ENCODE assay signal across 8 cellular contexts in the genomic region with DNA sequence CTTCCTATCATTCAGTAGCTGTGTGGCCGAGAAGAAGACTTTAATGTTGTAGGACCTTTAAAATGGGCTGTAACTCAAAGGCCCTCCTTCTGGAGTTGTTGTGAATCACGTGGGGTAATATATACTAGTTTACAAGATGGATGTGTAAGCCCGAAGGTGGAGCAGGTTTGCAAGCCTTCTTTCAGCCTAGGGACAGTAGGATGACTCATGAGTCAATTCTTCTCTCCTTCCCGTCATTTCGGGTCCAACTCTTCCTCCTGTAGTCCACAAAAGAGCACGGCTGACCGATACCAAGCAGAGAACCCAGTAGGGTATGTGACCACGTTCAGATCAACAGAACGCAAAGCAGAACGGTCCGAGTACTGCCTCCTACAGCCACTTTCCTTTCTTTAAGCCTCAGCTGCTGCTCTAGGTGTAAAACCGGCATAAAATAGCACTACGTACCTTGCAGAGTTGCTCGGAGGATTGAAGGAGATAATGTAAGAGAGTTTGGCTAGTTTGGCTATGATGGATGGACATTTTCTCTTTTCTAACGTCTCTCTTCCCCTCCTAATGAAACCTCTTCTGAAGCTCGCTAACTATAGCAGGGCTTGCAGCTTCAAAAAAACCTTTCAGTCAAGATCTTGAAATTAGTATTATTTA. TPM values are rescaled to one million over a fixed set of nuclear protein-coding genes. Genes with fewer than 3 reads are reported as not detected.
DNase-seq lines count a peak whose midpoint lies in the region; ATAC-seq and TF ChIP-seq lines count a peak whose summit lies in the region.

No MANE protein-coding gene starts in this region.

- peak overlapping the region; percentile 94 for H3K27ac Mint-ChIP-seq in neural progenitor cell

- H3K36me3 ChIP-seq in fibroblast of lung (ENCODE audit: control insufficient read depth, insufficient read depth, low read length) (no peaks in the 10 kb centered on the region), neural progenitor cell (no peaks in the 10 kb centered on the region)

- TF ChIP-seq CTCF in AG09309 (IDR thresholded peaks at IDR 0.05; ENCODE audit: control insufficient read depth, insufficient read depth, low read depth, low read length, missing control alignments), result no peak
- peak in 1 of 2 donors; percentile 16 for TF ChIP-seq CTCF in fibroblast of lung (conservative IDR thresholded peaks at IDR 0.05 in 1 of 2, IDR thresholded peaks at IDR 0.05 in 1 of 2; ENCODE audit: low read depth in 1 of 2, low read length in 2 of 2)
- TF ChIP-seq CTCF in neural progenitor cell (IDR thresholded peaks at IDR 0.05), result no peak

- H3K27me3 Mint-ChIP-seq in neural progenitor cell (ENCODE audit: insufficient read depth, low read depth), result peaks cover 7% of the 10 kb centered on the region

- peak overlapping the region; percentile 97 for H3K4me3 Mint-ChIP-seq in neural progenitor cell

- peak overlapping the region; percentile 5 for H3K9ac ChIP-seq in fibroblast of lung (ENCODE audit: insufficient read depth, low read length)
- H3K9ac ChIP-seq in neural progenitor cell, result no peak overlapping the region

- peak; percentile 17 for ATAC-seq in GM18520 (IDR thresholded peaks at IDR 0.05; ENCODE audit: unreplicated experiment)
- ATAC-seq in HG03103 (IDR thresholded peaks at IDR 0.05; ENCODE audit: low read depth, unreplicated experiment), result peak; percentile 27
- no peak for ATAC-seq in HG03095 (IDR thresholded peaks at IDR 0.05; ENCODE audit: unreplicated experiment)

- peaks cover 3% of the 10 kb centered on the region for H3K36me3 Mint-ChIP-seq in neural progenitor cell

- no peaks in the 10 kb centered on the region for H3K4me1 ChIP-seq in fibroblast of lung (ENCODE audit: control insufficient read depth, extremely low read depth, insufficient read depth, low read length)
- peaks cover 11% of the 10 kb centered on the region for H3K4me1 ChIP-seq in neural progenitor cell

- H4K20me1 ChIP-seq in fibroblast of lung (ENCODE audit: control insufficient read depth, extremely low read depth, insufficient read depth, low read length) (no peaks in the 10 kb centered on the region), neural progenitor cell (ENCODE audit: low read depth) (peaks cover 21% of the 10 kb centered on the region)

- H3K4me1 Mint-ChIP-seq in neural progenitor cell, result peaks cover 28% of the 10 kb centered on the region

- peak overlapping the region; percentile 91 for H3K4me2 ChIP-seq in fibroblast of lung (ENCODE audit: extremely low read depth, insufficient read depth, low read length)
- H3K4me2 ChIP-seq in neural progenitor cell, result peak overlapping the region; percentile 97

- no peaks in the 10 kb centered on the region for H3K9me3 Mint-ChIP-seq in neural progenitor cell

- peak overlapping the region; percentile 33 for H3K27ac ChIP-seq in fibroblast of lung (ENCODE audit: insufficient read depth, low read length)
- H3K27ac ChIP-seq in neural progenitor cell, result no peak overlapping the region

- DNase-seq in AG09309 (ENCODE audit: low read depth), result no peak
- peak; percentile 57 to 73 for DNase-seq in NOMO-1 (lab: John Stamatoyannopoulos, UW; ENCODE audit: unreplicated experiment in 2 of 2)
- DNase-seq in activated CD8-positive, alpha-beta memory T cell treated with anti-CD3 and anti-CD28 coated beads, Interleukin-2, amount 50 U/mL, for 4 hours, result peak; percentile 41
- peak; percentile 58 to 61 for DNase-seq in fibroblast of lung (ENCODE audit: low read depth in 2 of 2)
- DNase-seq in neural progenitor cell (ENCODE audit: low spot score), result peak; percentile 33

- H3K27me3 ChIP-seq in fibroblast of lung (ENCODE audit: control insufficient read depth, insufficient read depth, low read length) (no peaks in the 10 kb centered on the region), neural progenitor cell (no peaks in the 10 kb centered on the region)

- H3K79me2 ChIP-seq in fibroblast of lung (ENCODE audit: control insufficient read depth, insufficient read depth, low read length) (peaks cover 33% of the 10 kb centered on the region), neural progenitor cell (ENCODE audit: low read depth) (peaks cover 35% of the 10 kb centered on the region)

- H2AFZ ChIP-seq in fibroblast of lung (ENCODE audit: low read length) (peak overlapping the region; percentile 96), neural progenitor cell (replicated peaks) (peak overlapping the region; percentile 75)

- H3K9me3 ChIP-seq in fibroblast of lung (ENCODE audit: control insufficient read depth, insufficient read depth, low read depth, low read length), result no peaks in the 10 kb centered on the region
- H3K9me3 ChIP-seq in neural progenitor cell (ENCODE audit: low read depth), result no peaks in the 10 kb centered on the region

- H3F3A ChIP-seq in neural progenitor cell (ENCODE audit: low read depth), result peaks cover 39% of the 10 kb centered on the region

- H3K4me3 ChIP-seq in AG09309 (ENCODE audit: control insufficient read depth, low read depth, low read length) (peak overlapping the region; percentile 73), fibroblast of lung (replicated peaks in 1 of 4; ENCODE audit: control extremely low read depth in 1 of 4, insufficient read depth in 1 of 4, low read depth in 3 of 4, low read length in 4 of 4) (peak overlapping the region; percentile 67 to 95 (median 74)), neural progenitor cell (peak overlapping the region; percentile 98)

RNA-seq across cellular contexts. Expression of gene RASSF3, which starts 1.3 kb away (rescaled TPM):
- total RNA-seq in fibroblast of lung, result 37.7 and 40.3 TPM in 2 replicates
- polyA plus RNA-seq in fibroblast of lung, result 36.3 and 45.9 TPM in 2 replicates
- 24.9 and 34.8 TPM in 2 replicates for polyA plus RNA-seq in fibroblast of lung (2012)
- 51.8 and 95.3 TPM in 2 replicates for polyA minus RNA-seq in fibroblast of lung (ENCODE audit: low replicate concordance)
- 11.8 and 14.5 TPM in 2 replicates for total RNA-seq in neural progenitor cell (ENCODE audit: low replicate concordance)
